1 cellular context compared by ENCODE assay signal in genomic region chr1:100265931-100266830, GRCh38.
TF ChIP-seq lines count a peak whose summit lies in the region.

Gene RTCA, plus strand, starts transcription at chr1:100266216. Its CDS starts 160 bp downstream, at chr1:100266376.

TF ChIP-seq in HepG2, 621 proteins besides CTCF, POLR2A, EP300 and RAD21 (continued from another document and continues in another):
- TF ChIP-seq, protein P1, sequence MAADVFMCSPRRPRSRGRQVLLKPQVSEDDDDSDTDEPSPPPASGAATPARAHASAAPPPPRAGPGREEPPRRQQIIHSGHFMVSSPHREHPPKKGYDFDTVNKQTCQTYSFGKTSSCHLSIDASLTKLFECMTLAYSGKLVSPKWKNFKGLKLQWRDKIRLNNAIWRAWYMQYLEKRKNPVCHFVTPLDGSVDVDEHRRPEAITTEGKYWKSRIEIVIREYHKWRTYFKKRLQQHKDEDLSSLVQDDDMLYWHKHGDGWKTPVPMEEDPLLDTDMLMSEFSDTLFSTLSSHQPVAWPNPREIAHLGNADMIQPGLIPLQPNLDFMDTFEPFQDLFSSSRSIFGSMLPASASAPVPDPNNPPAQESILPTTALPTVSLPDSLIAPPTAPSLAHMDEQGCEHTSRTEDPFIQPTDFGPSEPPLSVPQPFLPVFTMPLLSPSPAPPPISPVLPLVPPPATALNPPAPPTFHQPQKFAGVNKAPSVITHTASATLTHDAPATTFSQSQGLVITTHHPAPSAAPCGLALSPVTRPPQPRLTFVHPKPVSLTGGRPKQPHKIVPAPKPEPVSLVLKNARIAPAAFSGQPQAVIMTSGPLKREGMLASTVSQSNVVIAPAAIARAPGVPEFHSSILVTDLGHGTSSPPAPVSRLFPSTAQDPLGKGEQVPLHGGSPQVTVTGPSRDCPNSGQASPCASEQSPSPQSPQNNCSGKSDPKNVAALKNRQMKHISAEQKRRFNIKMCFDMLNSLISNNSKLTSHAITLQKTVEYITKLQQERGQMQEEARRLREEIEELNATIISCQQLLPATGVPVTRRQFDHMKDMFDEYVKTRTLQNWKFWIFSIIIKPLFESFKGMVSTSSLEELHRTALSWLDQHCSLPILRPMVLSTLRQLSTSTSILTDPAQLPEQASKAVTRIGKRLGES (CRISPR knock-in tag; IDR thresholded peaks at IDR 0.05; ENCODE audit: borderline replicate concordance): 0 out of 2 replicates have a peak, but pooled peaks have one; percentile 62
- TF ChIP-seq ZNF776 (CRISPR knock-in tag; IDR thresholded peaks at IDR 0.05) (no peak), TP53 (CRISPR knock-in tag; conservative IDR thresholded peaks at IDR 0.05) (no peak), ZNF788 (CRISPR knock-in tag; IDR thresholded peaks at IDR 0.05; ENCODE audit: borderline replicate concordance) (peak; percentile 13; the same call in 1 of the 2 replicates), KDM3A (CRISPR knock-in tag; IDR thresholded peaks at IDR 0.05; ENCODE audit: low read depth) (no peak), ARID4A (CRISPR knock-in tag; IDR thresholded peaks at IDR 0.05; ENCODE audit: borderline replicate concordance) (peak; percentile 84), MIXL1 (CRISPR knock-in tag; IDR thresholded peaks at IDR 0.05) (no peak), RARA (CRISPR knock-in tag; IDR thresholded peaks at IDR 0.05) (0 out of 2 replicates have a peak, but pooled peaks have one; percentile 17), BCL3 (CRISPR knock-in tag; IDR thresholded peaks at IDR 0.05) (no peak; the same call in 1 of the 2 replicates), REPIN1 (CRISPR knock-in tag; IDR thresholded peaks at IDR 0.05; ENCODE audit: borderline replicate concordance, low read depth) (0 out of 2 replicates have a peak, but pooled peaks have one; percentile 48), ZNF552 (CRISPR knock-in tag; IDR thresholded peaks at IDR 0.05; ENCODE audit: borderline replicate concordance) (no peak), AGO2 (optimal IDR thresholded peaks at IDR 0.05; ENCODE audit: low read depth, low read length) (peak; percentile 35), KLF6 (CRISPR knock-in tag; IDR thresholded peaks at IDR 0.05) (no peak; the same call in 1 of the 2 replicates), ZNF317 (CRISPR knock-in tag; IDR thresholded peaks at IDR 0.05) (no peak; the same call in 1 of the 2 replicates), IRF2 (CRISPR knock-in tag; IDR thresholded peaks at IDR 0.05) (peak; percentile 56; the same call in 1 of the 2 replicates), DZIP1 (CRISPR knock-in tag; IDR thresholded peaks at IDR 0.05) (no peak), SIN3B (IDR thresholded peaks at IDR 0.05; ENCODE audit: low read length) (no peak), ZNF629 (CRISPR knock-in tag; conservative IDR thresholded peaks at IDR 0.05) (no peak), ZNF34 (CRISPR knock-in tag; IDR thresholded peaks at IDR 0.05; ENCODE audit: borderline replicate concordance) (no peak), ZNF138 (CRISPR knock-in tag; IDR thresholded peaks at IDR 0.05; ENCODE audit: low read depth) (no peak), ASH2L (IDR thresholded peaks at IDR 0.05; ENCODE audit: insufficient read length, low read depth, low read length) (peak; percentile 88), ZNF331 (CRISPR knock-in tag; IDR thresholded peaks at IDR 0.05) (no peak), SP2 (CRISPR knock-in tag; IDR thresholded peaks at IDR 0.05) (no peak), MED8 (CRISPR knock-in tag; IDR thresholded peaks at IDR 0.05; ENCODE audit: insufficient replicate concordance) (no peak), KDM4B (CRISPR knock-in tag; IDR thresholded peaks at IDR 0.05) (peak; percentile 32; the same call in 1 of the 2 replicates), GTF3A (CRISPR knock-in tag; conservative IDR thresholded peaks at IDR 0.05) (no peak), SYNCRIP (IDR thresholded peaks at IDR 0.05; ENCODE audit: insufficient read depth, low read depth, low read length) (no peak), ZNF678 (CRISPR knock-in tag; IDR thresholded peaks at IDR 0.05) (no peak), MTF1 (CRISPR knock-in tag; IDR thresholded peaks at IDR 0.05) (no peak), MTA3 (CRISPR knock-in tag; IDR thresholded peaks at IDR 0.05) (no peak), SRSF9 (IDR thresholded peaks at IDR 0.05; ENCODE audit: borderline replicate concordance, insufficient read depth, low read depth, low read length, poor library complexity, severe bottlenecking) (no peak), ZFYVE20 (CRISPR knock-in tag; IDR thresholded peaks at IDR 0.05; ENCODE audit: borderline replicate concordance, low read depth) (no peak), LRRFIP1 (CRISPR knock-in tag; conservative IDR thresholded peaks at IDR 0.05) (no peak), ZSCAN25 (CRISPR knock-in tag; IDR thresholded peaks at IDR 0.05) (peak; percentile 64), THAP7 (CRISPR knock-in tag; IDR thresholded peaks at IDR 0.05) (no peak), ZSCAN12 (CRISPR knock-in tag; IDR thresholded peaks at IDR 0.05) (no peak), NCOA2 (CRISPR knock-in tag; IDR thresholded peaks at IDR 0.05) (0 out of 2 replicates have a peak, but pooled peaks have one; percentile 29), KLF9 (CRISPR knock-in tag; IDR thresholded peaks at IDR 0.05; ENCODE audit: low read depth) (no peak), STAG1 (CRISPR knock-in tag; IDR thresholded peaks at IDR 0.05) (peak; percentile 15; the same call in 1 of the 2 replicates), XRCC5 (optimal IDR thresholded peaks at IDR 0.05; ENCODE audit: low read length) (peak; percentile 64), ZNF550 (CRISPR knock-in tag; IDR thresholded peaks at IDR 0.05; ENCODE audit: borderline replicate concordance) (no peak), EEA1 (CRISPR knock-in tag; IDR thresholded peaks at IDR 0.05; ENCODE audit: borderline replicate concordance) (0 out of 2 replicates have a peak, but pooled peaks have one; percentile 56)
- TF ChIP-seq, protein P2, sequence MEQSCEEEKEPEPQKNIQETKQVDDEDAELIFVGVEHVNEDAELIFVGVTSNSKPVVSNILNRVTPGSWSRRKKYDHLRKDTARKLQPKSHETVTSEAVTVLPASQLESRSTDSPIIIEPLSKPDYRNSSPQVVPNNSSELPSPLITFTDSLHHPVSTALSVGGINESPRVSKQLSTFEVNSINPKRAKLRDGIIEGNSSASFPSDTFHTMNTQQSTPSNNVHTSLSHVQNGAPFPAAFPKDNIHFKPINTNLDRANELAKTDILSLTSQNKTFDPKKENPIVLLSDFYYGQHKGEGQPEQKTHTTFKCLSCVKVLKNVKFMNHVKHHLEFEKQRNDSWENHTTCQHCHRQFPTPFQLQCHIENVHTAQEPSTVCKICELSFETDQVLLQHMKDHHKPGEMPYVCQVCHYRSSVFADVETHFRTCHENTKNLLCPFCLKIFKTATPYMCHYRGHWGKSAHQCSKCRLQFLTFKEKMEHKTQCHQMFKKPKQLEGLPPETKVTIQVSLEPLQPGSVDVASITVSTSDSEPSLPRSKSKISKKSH (CRISPR knock-in tag; IDR thresholded peaks at IDR 0.05; ENCODE audit: borderline replicate concordance): no peak
- TF ChIP-seq, protein P3, sequence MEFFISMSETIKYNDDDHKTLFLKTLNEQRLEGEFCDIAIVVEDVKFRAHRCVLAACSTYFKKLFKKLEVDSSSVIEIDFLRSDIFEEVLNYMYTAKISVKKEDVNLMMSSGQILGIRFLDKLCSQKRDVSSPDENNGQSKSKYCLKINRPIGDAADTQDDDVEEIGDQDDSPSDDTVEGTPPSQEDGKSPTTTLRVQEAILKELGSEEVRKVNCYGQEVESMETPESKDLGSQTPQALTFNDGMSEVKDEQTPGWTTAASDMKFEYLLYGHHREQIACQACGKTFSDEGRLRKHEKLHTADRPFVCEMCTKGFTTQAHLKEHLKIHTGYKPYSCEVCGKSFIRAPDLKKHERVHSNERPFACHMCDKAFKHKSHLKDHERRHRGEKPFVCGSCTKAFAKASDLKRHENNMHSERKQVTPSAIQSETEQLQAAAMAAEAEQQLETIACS (CRISPR knock-in tag; IDR thresholded peaks at IDR 0.05): no peak
- TF ChIP-seq, protein P4, sequence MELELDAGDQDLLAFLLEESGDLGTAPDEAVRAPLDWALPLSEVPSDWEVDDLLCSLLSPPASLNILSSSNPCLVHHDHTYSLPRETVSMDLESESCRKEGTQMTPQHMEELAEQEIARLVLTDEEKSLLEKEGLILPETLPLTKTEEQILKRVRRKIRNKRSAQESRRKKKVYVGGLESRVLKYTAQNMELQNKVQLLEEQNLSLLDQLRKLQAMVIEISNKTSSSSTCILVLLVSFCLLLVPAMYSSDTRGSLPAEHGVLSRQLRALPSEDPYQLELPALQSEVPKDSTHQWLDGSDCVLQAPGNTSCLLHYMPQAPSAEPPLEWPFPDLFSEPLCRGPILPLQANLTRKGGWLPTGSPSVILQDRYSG (CRISPR knock-in tag; IDR thresholded peaks at IDR 0.05): peak; percentile 94
- TF ChIP-seq, protein P5, sequence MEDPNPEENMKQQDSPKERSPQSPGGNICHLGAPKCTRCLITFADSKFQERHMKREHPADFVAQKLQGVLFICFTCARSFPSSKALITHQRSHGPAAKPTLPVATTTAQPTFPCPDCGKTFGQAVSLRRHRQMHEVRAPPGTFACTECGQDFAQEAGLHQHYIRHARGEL (CRISPR knock-in tag; IDR thresholded peaks at IDR 0.05): no peak
